Comparison of ENCODE assay signal across 1 cellular context in the genomic region with DNA sequence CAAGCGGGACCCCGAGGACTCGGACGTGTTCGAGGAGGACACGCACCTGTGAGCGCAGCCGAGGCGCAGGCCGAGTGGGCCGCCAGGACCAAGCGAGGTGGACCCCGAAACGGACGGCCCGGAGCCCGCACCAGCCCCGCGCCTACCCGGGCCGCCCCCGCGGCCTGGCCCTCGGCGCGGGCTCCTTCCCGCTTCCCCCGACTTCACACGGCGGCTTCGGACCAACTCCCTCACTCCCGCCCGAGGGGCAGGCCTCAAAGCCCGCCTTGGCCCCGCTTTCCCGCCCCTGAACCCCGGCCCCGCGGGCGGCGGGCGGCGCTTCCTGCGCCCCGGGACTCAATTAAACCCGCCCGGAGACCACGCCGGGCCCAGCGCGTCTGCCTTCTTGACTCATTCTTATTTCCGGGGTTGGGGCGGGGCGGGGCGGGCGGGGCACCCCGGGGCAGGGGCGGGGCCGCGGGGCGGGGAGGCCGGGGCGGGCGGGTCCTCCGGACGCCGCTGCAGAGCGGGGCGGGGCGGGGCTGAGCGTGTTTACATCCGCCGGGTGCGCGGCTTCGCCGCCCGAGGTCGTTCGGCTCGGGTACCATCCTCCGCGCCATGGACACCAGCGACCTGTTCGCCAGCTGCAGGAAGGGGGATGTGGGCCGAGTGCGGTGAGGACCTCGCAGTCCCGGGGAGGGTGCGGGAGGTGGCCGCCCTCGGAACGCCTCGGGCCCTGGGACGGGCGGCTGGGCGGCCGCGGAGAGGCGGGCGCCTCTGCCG.
TF ChIP-seq lines count a peak whose summit lies in the region.

A gene (plus strand): TSS at position 524 of the 762 bp plus-strand sequence. CDS start 74 bp downstream, at position 598.

TF ChIP-seq in HepG2, 621 proteins besides CTCF, POLR2A, EP300 and RAD21 (continued from another document and continues in another):
- TF ChIP-seq, protein P1, sequence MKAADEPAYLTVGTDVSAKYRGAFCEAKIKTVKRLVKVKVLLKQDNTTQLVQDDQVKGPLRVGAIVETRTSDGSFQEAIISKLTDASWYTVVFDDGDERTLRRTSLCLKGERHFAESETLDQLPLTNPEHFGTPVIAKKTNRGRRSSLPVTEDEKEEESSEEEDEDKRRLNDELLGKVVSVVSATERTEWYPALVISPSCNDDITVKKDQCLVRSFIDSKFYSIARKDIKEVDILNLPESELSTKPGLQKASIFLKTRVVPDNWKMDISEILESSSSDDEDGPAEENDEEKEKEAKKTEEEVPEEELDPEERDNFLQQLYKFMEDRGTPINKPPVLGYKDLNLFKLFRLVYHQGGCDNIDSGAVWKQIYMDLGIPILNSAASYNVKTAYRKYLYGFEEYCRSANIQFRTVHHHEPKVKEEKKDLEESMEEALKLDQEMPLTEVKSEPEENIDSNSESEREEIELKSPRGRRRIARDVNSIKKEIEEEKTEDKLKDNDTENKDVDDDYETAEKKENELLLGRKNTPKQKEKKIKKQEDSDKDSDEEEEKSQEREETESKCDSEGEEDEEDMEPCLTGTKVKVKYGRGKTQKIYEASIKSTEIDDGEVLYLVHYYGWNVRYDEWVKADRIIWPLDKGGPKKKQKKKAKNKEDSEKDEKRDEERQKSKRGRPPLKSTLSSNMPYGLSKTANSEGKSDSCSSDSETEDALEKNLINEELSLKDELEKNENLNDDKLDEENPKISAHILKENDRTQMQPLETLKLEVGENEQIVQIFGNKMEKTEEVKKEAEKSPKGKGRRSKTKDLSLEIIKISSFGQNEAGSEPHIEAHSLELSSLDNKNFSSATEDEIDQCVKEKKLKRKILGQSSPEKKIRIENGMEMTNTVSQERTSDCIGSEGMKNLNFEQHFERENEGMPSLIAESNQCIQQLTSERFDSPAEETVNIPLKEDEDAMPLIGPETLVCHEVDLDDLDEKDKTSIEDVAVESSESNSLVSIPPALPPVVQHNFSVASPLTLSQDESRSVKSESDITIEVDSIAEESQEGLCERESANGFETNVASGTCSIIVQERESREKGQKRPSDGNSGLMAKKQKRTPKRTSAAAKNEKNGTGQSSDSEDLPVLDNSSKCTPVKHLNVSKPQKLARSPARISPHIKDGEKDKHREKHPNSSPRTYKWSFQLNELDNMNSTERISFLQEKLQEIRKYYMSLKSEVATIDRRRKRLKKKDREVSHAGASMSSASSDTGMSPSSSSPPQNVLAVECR (CRISPR knock-in tag; IDR thresholded peaks at IDR 0.05; ENCODE audit: borderline replicate concordance): peak; percentile 62; the same call in 1 of the 2 replicates
- TF ChIP-seq ZNF563 (CRISPR knock-in tag; IDR thresholded peaks at IDR 0.05): peak; percentile 73
- TF ChIP-seq, protein P2, sequence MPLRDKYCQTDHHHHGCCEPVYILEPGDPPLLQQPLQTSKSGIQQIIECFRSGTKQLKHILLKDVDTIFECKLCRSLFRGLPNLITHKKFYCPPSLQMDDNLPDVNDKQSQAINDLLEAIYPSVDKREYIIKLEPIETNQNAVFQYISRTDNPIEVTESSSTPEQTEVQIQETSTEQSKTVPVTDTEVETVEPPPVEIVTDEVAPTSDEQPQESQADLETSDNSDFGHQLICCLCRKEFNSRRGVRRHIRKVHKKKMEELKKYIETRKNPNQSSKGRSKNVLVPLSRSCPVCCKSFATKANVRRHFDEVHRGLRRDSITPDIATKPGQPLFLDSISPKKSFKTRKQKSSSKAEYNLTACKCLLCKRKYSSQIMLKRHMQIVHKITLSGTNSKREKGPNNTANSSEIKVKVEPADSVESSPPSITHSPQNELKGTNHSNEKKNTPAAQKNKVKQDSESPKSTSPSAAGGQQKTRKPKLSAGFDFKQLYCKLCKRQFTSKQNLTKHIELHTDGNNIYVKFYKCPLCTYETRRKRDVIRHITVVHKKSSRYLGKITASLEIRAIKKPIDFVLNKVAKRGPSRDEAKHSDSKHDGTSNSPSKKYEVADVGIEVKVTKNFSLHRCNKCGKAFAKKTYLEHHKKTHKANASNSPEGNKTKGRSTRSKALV (CRISPR knock-in tag; IDR thresholded peaks at IDR 0.05): 0 out of 2 replicates have a peak, but pooled peaks have one; percentile 48
- 0 out of 2 replicates have a peak, but pooled peaks have one; percentile 54 for TF ChIP-seq SMAD1 (CRISPR knock-in tag; IDR thresholded peaks at IDR 0.05; ENCODE audit: borderline replicate concordance, low read depth)
- peak; percentile 44; the same call in 1 of the 2 replicates for TF ChIP-seq POLR2AphosphoS5 (IDR thresholded peaks at IDR 0.05; ENCODE audit: low read depth, low read length)
- peak; percentile 44; the same call in 1 of the 2 replicates for TF ChIP-seq MYC (CRISPR knock-in tag; IDR thresholded peaks at IDR 0.05; ENCODE audit: borderline replicate concordance)
- TF ChIP-seq, protein P3, sequence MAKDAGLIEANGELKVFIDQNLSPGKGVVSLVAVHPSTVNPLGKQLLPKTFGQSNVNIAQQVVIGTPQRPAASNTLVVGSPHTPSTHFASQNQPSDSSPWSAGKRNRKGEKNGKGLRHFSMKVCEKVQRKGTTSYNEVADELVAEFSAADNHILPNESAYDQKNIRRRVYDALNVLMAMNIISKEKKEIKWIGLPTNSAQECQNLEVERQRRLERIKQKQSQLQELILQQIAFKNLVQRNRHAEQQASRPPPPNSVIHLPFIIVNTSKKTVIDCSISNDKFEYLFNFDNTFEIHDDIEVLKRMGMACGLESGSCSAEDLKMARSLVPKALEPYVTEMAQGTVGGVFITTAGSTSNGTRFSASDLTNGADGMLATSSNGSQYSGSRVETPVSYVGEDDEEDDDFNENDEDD (CRISPR knock-in tag; IDR thresholded peaks at IDR 0.05; ENCODE audit: borderline replicate concordance): peak; percentile 35; the same call in 1 of the 2 replicates
- peak; percentile 76 for TF ChIP-seq ZFY (CRISPR knock-in tag; IDR thresholded peaks at IDR 0.05)
- TF ChIP-seq, protein P4, sequence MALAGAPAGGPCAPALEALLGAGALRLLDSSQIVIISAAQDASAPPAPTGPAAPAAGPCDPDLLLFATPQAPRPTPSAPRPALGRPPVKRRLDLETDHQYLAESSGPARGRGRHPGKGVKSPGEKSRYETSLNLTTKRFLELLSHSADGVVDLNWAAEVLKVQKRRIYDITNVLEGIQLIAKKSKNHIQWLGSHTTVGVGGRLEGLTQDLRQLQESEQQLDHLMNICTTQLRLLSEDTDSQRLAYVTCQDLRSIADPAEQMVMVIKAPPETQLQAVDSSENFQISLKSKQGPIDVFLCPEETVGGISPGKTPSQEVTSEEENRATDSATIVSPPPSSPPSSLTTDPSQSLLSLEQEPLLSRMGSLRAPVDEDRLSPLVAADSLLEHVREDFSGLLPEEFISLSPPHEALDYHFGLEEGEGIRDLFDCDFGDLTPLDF (CRISPR knock-in tag; IDR thresholded peaks at IDR 0.05): no peak
- TF ChIP-seq FOXK1 (CRISPR knock-in tag; IDR thresholded peaks at IDR 0.05; ENCODE audit: borderline replicate concordance, low read depth): 0 out of 2 replicates have a peak, but pooled peaks have one; percentile 29
- peak; percentile 36 for TF ChIP-seq GABPA (IDR thresholded peaks at IDR 0.05; ENCODE audit: low read depth, low read length)
- no peak; the same call in 1 of the 2 replicates for TF ChIP-seq GABPA (CRISPR knock-in tag; IDR thresholded peaks at IDR 0.05; ENCODE audit: low read depth)
- peak in 1 of 2 experiments; percentile 60; a peak in 1 of 4 replicates for TF ChIP-seq KLF16 (CRISPR knock-in tag; IDR thresholded peaks at IDR 0.05)
- TF ChIP-seq, protein P5, sequence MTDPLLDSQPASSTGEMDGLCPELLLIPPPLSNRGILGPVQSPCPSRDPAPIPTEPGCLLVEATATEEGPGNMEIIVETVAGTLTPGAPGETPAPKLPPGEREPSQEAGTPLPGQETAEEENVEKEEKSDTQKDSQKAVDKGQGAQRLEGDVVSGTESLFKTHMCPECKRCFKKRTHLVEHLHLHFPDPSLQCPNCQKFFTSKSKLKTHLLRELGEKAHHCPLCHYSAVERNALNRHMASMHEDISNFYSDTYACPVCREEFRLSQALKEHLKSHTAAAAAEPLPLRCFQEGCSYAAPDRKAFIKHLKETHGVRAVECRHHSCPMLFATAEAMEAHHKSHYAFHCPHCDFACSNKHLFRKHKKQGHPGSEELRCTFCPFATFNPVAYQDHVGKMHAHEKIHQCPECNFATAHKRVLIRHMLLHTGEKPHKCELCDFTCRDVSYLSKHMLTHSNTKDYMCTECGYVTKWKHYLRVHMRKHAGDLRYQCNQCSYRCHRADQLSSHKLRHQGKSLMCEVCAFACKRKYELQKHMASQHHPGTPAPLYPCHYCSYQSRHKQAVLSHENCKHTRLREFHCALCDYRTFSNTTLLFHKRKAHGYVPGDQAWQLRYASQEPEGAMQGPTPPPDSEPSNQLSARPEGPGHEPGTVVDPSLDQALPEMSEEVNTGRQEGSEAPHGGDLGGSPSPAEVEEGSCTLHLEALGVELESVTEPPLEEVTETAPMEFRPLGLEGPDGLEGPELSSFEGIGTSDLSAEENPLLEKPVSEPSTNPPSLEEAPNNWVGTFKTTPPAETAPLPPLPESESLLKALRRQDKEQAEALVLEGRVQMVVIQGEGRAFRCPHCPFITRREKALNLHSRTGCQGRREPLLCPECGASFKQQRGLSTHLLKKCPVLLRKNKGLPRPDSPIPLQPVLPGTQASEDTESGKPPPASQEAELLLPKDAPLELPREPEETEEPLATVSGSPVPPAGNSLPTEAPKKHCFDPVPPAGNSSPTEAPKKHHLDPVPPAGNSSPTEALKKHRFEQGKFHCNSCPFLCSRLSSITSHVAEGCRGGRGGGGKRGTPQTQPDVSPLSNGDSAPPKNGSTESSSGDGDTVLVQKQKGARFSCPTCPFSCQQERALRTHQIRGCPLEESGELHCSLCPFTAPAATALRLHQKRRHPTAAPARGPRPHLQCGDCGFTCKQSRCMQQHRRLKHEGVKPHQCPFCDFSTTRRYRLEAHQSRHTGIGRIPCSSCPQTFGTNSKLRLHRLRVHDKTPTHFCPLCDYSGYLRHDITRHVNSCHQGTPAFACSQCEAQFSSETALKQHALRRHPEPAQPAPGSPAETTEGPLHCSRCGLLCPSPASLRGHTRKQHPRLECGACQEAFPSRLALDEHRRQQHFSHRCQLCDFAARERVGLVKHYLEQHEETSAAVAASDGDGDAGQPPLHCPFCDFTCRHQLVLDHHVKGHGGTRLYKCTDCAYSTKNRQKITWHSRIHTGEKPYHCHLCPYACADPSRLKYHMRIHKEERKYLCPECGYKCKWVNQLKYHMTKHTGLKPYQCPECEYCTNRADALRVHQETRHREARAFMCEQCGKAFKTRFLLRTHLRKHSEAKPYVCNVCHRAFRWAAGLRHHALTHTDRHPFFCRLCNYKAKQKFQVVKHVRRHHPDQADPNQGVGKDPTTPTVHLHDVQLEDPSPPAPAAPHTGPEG (CRISPR knock-in tag; IDR thresholded peaks at IDR 0.05): peak; percentile 58; the same call in 1 of the 2 replicates
- TF ChIP-seq ZNF83 (CRISPR knock-in tag; IDR thresholded peaks at IDR 0.05; ENCODE audit: borderline replicate concordance): no peak
- 0 out of 2 replicates have a peak, but pooled peaks have one; percentile 1 for TF ChIP-seq MXD4 (CRISPR knock-in tag; IDR thresholded peaks at IDR 0.05)
- TF ChIP-seq, protein P6, sequence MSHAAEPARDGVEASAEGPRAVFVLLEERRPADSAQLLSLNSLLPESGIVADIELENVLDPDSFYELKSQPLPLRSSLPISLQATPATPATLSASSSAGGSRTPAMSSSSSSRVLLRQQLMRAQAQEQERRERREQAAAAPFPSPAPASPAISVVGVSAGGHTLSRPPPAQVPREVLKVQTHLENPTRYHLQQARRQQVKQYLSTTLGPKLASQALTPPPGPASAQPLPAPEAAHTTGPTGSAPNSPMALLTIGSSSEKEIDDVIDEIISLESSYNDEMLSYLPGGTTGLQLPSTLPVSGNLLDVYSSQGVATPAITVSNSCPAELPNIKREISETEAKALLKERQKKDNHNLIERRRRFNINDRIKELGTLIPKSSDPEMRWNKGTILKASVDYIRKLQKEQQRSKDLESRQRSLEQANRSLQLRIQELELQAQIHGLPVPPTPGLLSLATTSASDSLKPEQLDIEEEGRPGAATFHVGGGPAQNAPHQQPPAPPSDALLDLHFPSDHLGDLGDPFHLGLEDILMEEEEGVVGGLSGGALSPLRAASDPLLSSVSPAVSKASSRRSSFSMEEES (CRISPR knock-in tag; IDR thresholded peaks at IDR 0.05): 0 out of 2 replicates have a peak, but pooled peaks have one; percentile 20
- peak; percentile 91 for TF ChIP-seq PHF8 (CRISPR knock-in tag; IDR thresholded peaks at IDR 0.05)
- TF ChIP-seq MED8 (CRISPR knock-in tag; IDR thresholded peaks at IDR 0.05; ENCODE audit: insufficient replicate concordance): peak; percentile 25
- TF ChIP-seq FOXO1 (CRISPR knock-in tag; IDR thresholded peaks at IDR 0.05): peak; percentile 41; the same call in 1 of the 2 replicates
- peak; percentile 67 for TF ChIP-seq PHF20 (CRISPR knock-in tag; IDR thresholded peaks at IDR 0.05)
- no peak for TF ChIP-seq ZBTB1 (CRISPR knock-in tag; IDR thresholded peaks at IDR 0.05; ENCODE audit: borderline replicate concordance)
- peak; percentile 7; the same call in 1 of the 2 replicates for TF ChIP-seq HOXA5 (CRISPR knock-in tag; IDR thresholded peaks at IDR 0.05)
- TF ChIP-seq, protein P7, sequence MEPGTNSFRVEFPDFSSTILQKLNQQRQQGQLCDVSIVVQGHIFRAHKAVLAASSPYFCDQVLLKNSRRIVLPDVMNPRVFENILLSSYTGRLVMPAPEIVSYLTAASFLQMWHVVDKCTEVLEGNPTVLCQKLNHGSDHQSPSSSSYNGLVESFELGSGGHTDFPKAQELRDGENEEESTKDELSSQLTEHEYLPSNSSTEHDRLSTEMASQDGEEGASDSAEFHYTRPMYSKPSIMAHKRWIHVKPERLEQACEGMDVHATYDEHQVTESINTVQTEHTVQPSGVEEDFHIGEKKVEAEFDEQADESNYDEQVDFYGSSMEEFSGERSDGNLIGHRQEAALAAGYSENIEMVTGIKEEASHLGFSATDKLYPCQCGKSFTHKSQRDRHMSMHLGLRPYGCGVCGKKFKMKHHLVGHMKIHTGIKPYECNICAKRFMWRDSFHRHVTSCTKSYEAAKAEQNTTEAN (CRISPR knock-in tag; conservative IDR thresholded peaks at IDR 0.05): peak; percentile 51; the same call in 1 of the 2 replicates
- peak; percentile 19 for TF ChIP-seq HNRNPLL (IDR thresholded peaks at IDR 0.05; ENCODE audit: low read depth, low read length, poor library complexity, severe bottlenecking)
- TF ChIP-seq HOXA3 (CRISPR knock-in tag; IDR thresholded peaks at IDR 0.05): peak; percentile 35; the same call in 1 of the 2 replicates
- no peak for TF ChIP-seq FIP1L1 (IDR thresholded peaks at IDR 0.05; ENCODE audit: borderline replicate concordance, insufficient read depth, low read depth, low read length)
- TF ChIP-seq ZNF644 (CRISPR knock-in tag; IDR thresholded peaks at IDR 0.05; ENCODE audit: low read depth): no peak
- TF ChIP-seq ZNF777 (CRISPR knock-in tag; IDR thresholded peaks at IDR 0.05): peak; percentile 67
- TF ChIP-seq, protein P8, sequence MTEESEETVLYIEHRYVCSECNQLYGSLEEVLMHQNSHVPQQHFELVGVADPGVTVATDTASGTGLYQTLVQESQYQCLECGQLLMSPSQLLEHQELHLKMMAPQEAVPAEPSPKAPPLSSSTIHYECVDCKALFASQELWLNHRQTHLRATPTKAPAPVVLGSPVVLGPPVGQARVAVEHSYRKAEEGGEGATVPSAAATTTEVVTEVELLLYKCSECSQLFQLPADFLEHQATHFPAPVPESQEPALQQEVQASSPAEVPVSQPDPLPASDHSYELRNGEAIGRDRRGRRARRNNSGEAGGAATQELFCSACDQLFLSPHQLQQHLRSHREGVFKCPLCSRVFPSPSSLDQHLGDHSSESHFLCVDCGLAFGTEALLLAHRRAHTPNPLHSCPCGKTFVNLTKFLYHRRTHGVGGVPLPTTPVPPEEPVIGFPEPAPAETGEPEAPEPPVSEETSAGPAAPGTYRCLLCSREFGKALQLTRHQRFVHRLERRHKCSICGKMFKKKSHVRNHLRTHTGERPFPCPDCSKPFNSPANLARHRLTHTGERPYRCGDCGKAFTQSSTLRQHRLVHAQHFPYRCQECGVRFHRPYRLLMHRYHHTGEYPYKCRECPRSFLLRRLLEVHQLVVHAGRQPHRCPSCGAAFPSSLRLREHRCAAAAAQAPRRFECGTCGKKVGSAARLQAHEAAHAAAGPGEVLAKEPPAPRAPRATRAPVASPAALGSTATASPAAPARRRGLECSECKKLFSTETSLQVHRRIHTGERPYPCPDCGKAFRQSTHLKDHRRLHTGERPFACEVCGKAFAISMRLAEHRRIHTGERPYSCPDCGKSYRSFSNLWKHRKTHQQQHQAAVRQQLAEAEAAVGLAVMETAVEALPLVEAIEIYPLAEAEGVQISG (CRISPR knock-in tag; IDR thresholded peaks at IDR 0.05): peak; percentile 55; the same call in 1 of the 2 replicates
